ENCODE assay signal across 1 cellular context in genomic region chr7:106329971-106330733, GRCh38.
TF ChIP-seq lines count a peak whose summit lies in the region.

No MANE protein-coding gene starts in this region.

TF ChIP-seq in IMR-90, 13 proteins besides CTCF, POLR2A, EP300 and RAD21 (continued from another document):
- TF ChIP-seq CEBPB (IDR thresholded peaks at IDR 0.05; ENCODE audit: low read depth, low read length) (no peak), RCOR1 (IDR thresholded peaks at IDR 0.05; ENCODE audit: insufficient replicate concordance, low read length) (no peak), MAZ (IDR thresholded peaks at IDR 0.05; ENCODE audit: borderline replicate concordance, low read depth, low read length) (peak; percentile 30; the same call in 1 of the 2 replicates), CHD1 (IDR thresholded peaks at IDR 0.05; ENCODE audit: low read depth, low read length) (no peak)
